ENCODE assay signal across 8 cellular contexts in genomic region chrX:134172588-134173259, GRCh38.
DNase-seq lines count a peak whose midpoint lies in the region; ATAC-seq, FAIRE-seq and TF ChIP-seq lines count a peak whose summit lies in the region.

No MANE protein-coding gene starts in this region.

- H3K4me3 ChIP-seq in SJCRH30: peak overlapping the region; percentile 53
- peak overlapping the region; percentile 18 to 34 for H3K4me3 ChIP-seq in body of pancreas
- H3K4me3 ChIP-seq in keratinocyte (ENCODE audit: control insufficient read depth in 2 of 3, extremely low read depth in 1 of 3, insufficient read depth in 2 of 3, low read depth in 1 of 3, low read length in 3 of 3): peak overlapping the region; percentile 28 to 51 (median 43)

- H3K27me3 ChIP-seq in SJCRH30 (no peaks in the 10 kb centered on the region), body of pancreas (no peaks in the 10 kb centered on the region), keratinocyte (ENCODE audit: control insufficient read depth, extremely low read depth, insufficient read depth, low read length) (peaks cover 34% of the 10 kb centered on the region)

- H3K27ac ChIP-seq in SJCRH30: no peak overlapping the region
- peak overlapping the region in 1 of 4 donors; percentile 50 for H3K27ac ChIP-seq in body of pancreas
- H3K27ac ChIP-seq in keratinocyte (ENCODE audit: control insufficient read depth, insufficient read depth, low read length): no peak overlapping the region

- in situ Hi-C loops in G401 (cut with HindIII; ENCODE audit: low sequenced_read_pairs): no loop called here

- FAIRE-seq in keratinocyte (lab: Jason Lieb, UNC): no peak

- no peaks in the 10 kb centered on the region for H3K79me2 ChIP-seq in keratinocyte (ENCODE audit: control insufficient read depth, insufficient read depth, low read length)

- ATAC-seq in GM21723 (IDR thresholded peaks at IDR 0.05; ENCODE audit: unreplicated experiment) (peak; percentile 45), body of pancreas (peak; percentile 45)

- no peaks in the 10 kb centered on the region for H4K20me1 ChIP-seq in keratinocyte (ENCODE audit: control insufficient read depth, extremely low read depth, insufficient read depth, low read length)

- H3K9me3 ChIP-seq in SJCRH30 (replicated peaks): no peaks in the 10 kb centered on the region
- no peaks in the 10 kb centered on the region for H3K9me3 ChIP-seq in body of pancreas
- no peaks in the 10 kb centered on the region for H3K9me3 ChIP-seq in keratinocyte (ENCODE audit: control insufficient read depth, low read depth, low read length)

- H2AFZ ChIP-seq in keratinocyte (ENCODE audit: control insufficient read depth, low read length): peak overlapping the region; percentile 56

- no peaks in the 10 kb centered on the region for H3K9me1 ChIP-seq in keratinocyte (ENCODE audit: control insufficient read depth, extremely low read depth, insufficient read depth, low read length)

- no peak for TF ChIP-seq CTCF in body of pancreas (IDR thresholded peaks at IDR 0.05)
- TF ChIP-seq CTCF in keratinocyte (optimal IDR thresholded peaks at IDR 0.05 in 1 of 3, IDR thresholded peaks at IDR 0.05 in 1 of 3, conservative IDR thresholded peaks at IDR 0.05 in 1 of 3; ENCODE audit: extremely low read depth in 1 of 3, insufficient read depth in 2 of 3, low read length in 3 of 3): no peak

- no peak for TF ChIP-seq POLR2A in body of pancreas (IDR thresholded peaks at IDR 0.05)

- dilution Hi-C loops in keratinocyte (cut with MboI; ENCODE audit: extremely low pct_ligation_motif_present, low sequenced_read_pairs): no loop called here

- H3K4me1 ChIP-seq in SJCRH30 (no peaks in the 10 kb centered on the region), body of pancreas (peaks cover 7% of the 10 kb centered on the region), keratinocyte (ENCODE audit: control insufficient read depth, extremely low read depth, insufficient read depth, low read length) (peaks cover 2% of the 10 kb centered on the region)

- peak overlapping the region; percentile 75 for H3K4me2 ChIP-seq in keratinocyte (ENCODE audit: control insufficient read depth, extremely low read depth, insufficient read depth, low read depth, low read length)

- WGBS in body of pancreas, 2 donors: 1% methylated on average over 20 to 29 of the region's 51 CpGs

- intact Hi-C loops in body of pancreas (cut with DNase I): no loop called here

- DNase-seq in AG20443 (ENCODE audit: low spot score) (peak; percentile 39), SJCRH30 (peak; percentile 3 to 11), body of pancreas (peak; percentile 12 to 39 (median 19)), keratinocyte (ENCODE audit: low read depth, low spot score) (no peak), GDM1 (lab: John Stamatoyannopoulos, UW) (no peak), G401 (ENCODE audit: low spot score) (no peak)
- DNase-seq in stimulated activated CD4-positive, alpha-beta T cell treated with anti-CD3 and anti-CD28 coated beads, Interleukin-2, amount 100 ng/mL, for 24 hours: peak; percentile 38 to 43

- H3K9ac ChIP-seq in keratinocyte (ENCODE audit: control insufficient read depth, extremely low read depth, insufficient read depth, low read length): no peak overlapping the region

- H3K36me3 ChIP-seq in SJCRH30 (no peaks in the 10 kb centered on the region), body of pancreas (replicated peaks in 1 of 2; ENCODE audit: insufficient read depth in 1 of 2, low read depth in 2 of 2) (no peaks in the 10 kb centered on the region), keratinocyte (ENCODE audit: control insufficient read depth in 2 of 2, extremely low read depth in 1 of 2, insufficient read depth in 2 of 2, low read length in 2 of 2) (no peaks in the 10 kb centered on the region)

Comparison
In these comparisons a context has a peak if more than half of its experiments do, and no peak if none do; other contexts are left out.
1. DNase-seq: peak in AG20443 (single experiment), SJCRH30 (2 of 2), body of pancreas (4 of 4) and stimulated activated CD4-positive, alpha-beta T cell treated with anti-CD3 and anti-CD28 coated beads, Interleukin-2, amount 100 ng/mL, for 24 hours (2 of 2); none in keratinocyte (single experiment), GDM1 (single experiment) and G401 (single experiment).
2. Peak in every context shown above with its lines, with median percentiles within 50 percentile points of each other: H3K4me3 ChIP-seq.